Comparison of ENCODE assay signal across 7 cellular contexts in genomic region chr15:96332854-96333193, GRCh38. TPM values are rescaled to one million over a fixed set of nuclear protein-coding genes. Genes with fewer than 3 reads are reported as not detected.
DNase-seq lines count a peak whose midpoint lies in the region; ATAC-seq and TF ChIP-seq lines count a peak whose summit lies in the region.

No MANE protein-coding gene starts in this region.

- peaks cover 23% of the 10 kb centered on the region for H3K4me1 Mint-ChIP-seq in activated naive CD8-positive, alpha-beta T cell (ENCODE audit: low read depth)
- peaks cover 29 to 38% of the 10 kb centered on the region in 2 donors for H3K4me1 Mint-ChIP-seq in immature natural killer cell

- DNase-seq in immature natural killer cell (no peak), stomach (no peak), EL (no peak), G401 (ENCODE audit: low spot score) (no peak)

- no peak for TF ChIP-seq EP300 in stomach (IDR thresholded peaks at IDR 0.05)

- H3K9ac ChIP-seq in HUES6 (ENCODE audit: low read length), result no peak overlapping the region

- TF ChIP-seq CTCF in stomach (IDR thresholded peaks at IDR 0.05), result no peak

- H3K27ac ChIP-seq in HUES6 (ENCODE audit: low read depth, low read length) (no peak overlapping the region), stomach (peak overlapping the region; percentile 90 to 97 (median 97))

- peaks cover 54% of the 10 kb centered on the region for H3K4me1 ChIP-seq in HUES6 (ENCODE audit: control insufficient read depth, insufficient read depth, low read length)
- peaks cover 3 to 18% (median 12%) of the 10 kb centered on the region in 4 donors for H3K4me1 ChIP-seq in stomach

- in situ Hi-C loops in G401 (cut with HindIII; ENCODE audit: low sequenced_read_pairs), result no loop called here

- H3K9me3 Mint-ChIP-seq in activated naive CD8-positive, alpha-beta T cell (ENCODE audit: low read depth), result no peaks in the 10 kb centered on the region
- peaks cover 8 to 44% (median 16%) of the 10 kb centered on the region in 6 donors for H3K9me3 Mint-ChIP-seq in immature natural killer cell

- no peak for ATAC-seq in GM19351 (IDR thresholded peaks at IDR 0.05; ENCODE audit: unreplicated experiment)

- no peaks in the 10 kb centered on the region for H3K36me3 Mint-ChIP-seq in activated naive CD8-positive, alpha-beta T cell
- peaks cover 0 to 13% (median 0%) of the 10 kb centered on the region in 3 donors for H3K36me3 Mint-ChIP-seq in immature natural killer cell

- no peak for TF ChIP-seq POLR2A in stomach (IDR thresholded peaks at IDR 0.05)

- H3K27me3 Mint-ChIP-seq in activated naive CD8-positive, alpha-beta T cell, result peaks cover 53% of the 10 kb centered on the region
- H3K27me3 Mint-ChIP-seq in immature natural killer cell (ENCODE audit: low read depth in 3 of 3), result peaks cover 63 to 72% (median 69%) of the 10 kb centered on the region in 3 donors

- H3K9me3 ChIP-seq in HUES6 (ENCODE audit: control insufficient read depth, insufficient read depth, low read depth, low read length) (no peaks in the 10 kb centered on the region), stomach (no peaks in the 10 kb centered on the region)

- no peak overlapping the region for H3K27ac Mint-ChIP-seq in activated naive CD8-positive, alpha-beta T cell
- peak overlapping the region in 1 of 6 donors; percentile 51 for H3K27ac Mint-ChIP-seq in immature natural killer cell

- intact Hi-C loops in stomach (cut with DNase I; ENCODE audit: low total_unique reads), result no loop called here

- H3K36me3 ChIP-seq in HUES6 (ENCODE audit: control insufficient read depth, insufficient read depth, low read length) (no peaks in the 10 kb centered on the region), stomach (peaks cover 26 to 67% (median 35%) of the 10 kb centered on the region in 4 donors)

- 0 to 3% (median 1%) methylated on average over 13 of the region's 13 CpGs for WGBS in stomach, 5 donors

- peak overlapping the region; percentile 70 for H3K4me3 Mint-ChIP-seq in activated naive CD8-positive, alpha-beta T cell
- H3K4me3 Mint-ChIP-seq in immature natural killer cell, result peak overlapping the region; percentile 71 to 87 (median 81)

- H3K4me3 ChIP-seq in HUES6 (ENCODE audit: low read depth, low read length), result peak overlapping the region; percentile 46
- peak overlapping the region; percentile 80 to 89 (median 88) for H3K4me3 ChIP-seq in stomach

- H3K27me3 ChIP-seq in HUES6 (ENCODE audit: control insufficient read depth, insufficient read depth, low read length) (peaks cover 95% of the 10 kb centered on the region), stomach (peaks cover 0 to 47% (median 0%) of the 10 kb centered on the region in 3 donors)

RNA-seq across cellular contexts. Expression of gene NR2F2, which starts 2.3 kb away (rescaled TPM):
- not detected for polyA plus RNA-seq in immature natural killer cell
- 10 to 100 TPM; 36.8 to 96.2 (median 63.0) TPM for total RNA-seq in stomach
- polyA plus RNA-seq in stomach, result 10 to 100 TPM; 30.9 to 47.4 (median 39.7) TPM
- total RNA-seq in G401 (2014; rRNA removed; shearing (Covaris generic)), result 2.3 and 3.6 TPM in 2 replicates
